ENCODE assay signal across 33 cellular contexts in genomic region chr4:9920029-9920428, GRCh38.
"Had no signal": no experiment of that assay in that cellular context is flagged by ENCODE, and none has a peak within 500 bp of the region (broad histone marks: within the 10 kb centered on the region; RNA-seq: fewer than 3 reads in every experiment).

No MANE protein-coding gene starts in this region.

- H3K27me3 ChIP-seq: MG63 had no signal

- H3K9me3 ChIP-seq: MG63 had no signal

- H3K36me3 ChIP-seq: MG63 had no signal

- H3K4me3 ChIP-seq: MG63 had no signal

- DNase-seq: Kasumi-1, MG63, MM.1S, MV-4-11, NCI-H1048, NCI-H1092, NCI-H1092 treated with DMSO at 0.1 percent for 48 hours, NCI-H1105, NCI-H1105 treated with DMSO at 0.1 percent for 48 hours, NCI-H1417, NCI-H1417 treated with DMSO at 0.1 percent for 48 hours, NCI-H1436, NCI-H1436 treated with DMSO at 0.1 percent for 48 hours, NCI-H1694, NCI-H1694 treated with DMSO at 0.1 percent for 48 hours, NCI-H187, NCI-H187 treated with DMSO at 0.1 percent for 48 hours, NCI-H1930, NCI-H2029, NCI-H2029 treated with DMSO at 0.1 percent for 48 hours, NCI-H2081, NCI-H2081 treated with DMSO at 0.1 percent for 48 hours, NCI-H2107, NCI-H2171, NCI-H2171 treated with DMSO at 0.1 percent for 48 hours, NCI-H2227 treated with DMSO at 0.1 percent for 48 hours, NCI-H226, NCI-H345, NCI-H446, NCI-H446 treated with DMSO at 0.1 percent for 48 hours, NCI-H510A, NCI-H510A treated with DMSO at 0.1 percent for 48 hours, NCI-H524 had no signal
